Comparison of ENCODE assay signal across 8 cellular contexts in genomic region chr10:101818119-101818957, GRCh38. TPM values are rescaled to one million over a fixed set of nuclear protein-coding genes. Genes with fewer than 3 reads are reported as not detected.
DNase-seq lines count a peak whose midpoint lies in the region; ATAC-seq, FAIRE-seq and TF ChIP-seq lines count a peak whose summit lies in the region.

Gene OGA (minus strand): TSS chr10:101818444. CDS start chr10:101818022, 422 bp downstream.

- peaks cover 30% of the 10 kb centered on the region for H3K4me1 ChIP-seq in adipocyte (ENCODE audit: control insufficient read depth, insufficient read depth, low read length)
- peaks cover 10 to 24% (median 15%) of the 10 kb centered on the region in 3 donors for H3K4me1 ChIP-seq in pancreas
- peaks cover 0 to 34% (median 20%) of the 10 kb centered on the region in 4 donors for H3K4me1 ChIP-seq in tibial artery

- peak within 1 kb of the TSS; percentile 97 for H3K9ac ChIP-seq in adipocyte (ENCODE audit: low read length)

- WGBS in pancreas, 2 donors, result 0% methylated on average over 45 to 48 of the region's 48 CpGs

- H3K27ac ChIP-seq in pancreas (peak within 1 kb of the TSS; percentile 39 to 92 (median 81)), tibial artery (peak within 1 kb of the TSS; percentile 98)

- H3K4me3 ChIP-seq in GM12875 (ENCODE audit: low read depth, low read length), result peak within 1 kb of the TSS; percentile 96
- peak within 1 kb of the TSS; percentile 90 for H3K4me3 ChIP-seq in adipocyte (ENCODE audit: low read length)
- peak within 1 kb of the TSS; percentile 83 to 99 (median 98) for H3K4me3 ChIP-seq in pancreas
- H3K4me3 ChIP-seq in tibial artery, result peak within 1 kb of the TSS; percentile 96 to 99

- DNase-seq in NCI-H1436 (lab: John Stamatoyannopoulos, UW) (peak; percentile 99), T follicular helper cell (ENCODE audit: low read depth) (peak; percentile 98), adipocyte (ENCODE audit: low read depth) (peak; percentile 99), Right ventricle myocardium superior (peak; percentile 99), pancreas (peak; percentile 97 to 100 (median 98)), tibial artery (peak; percentile 99)

- H3K27me3 ChIP-seq in adipocyte (replicated peaks; ENCODE audit: control insufficient read depth, insufficient read depth, low read length), result no peaks in the 10 kb centered on the region
- no peaks in the 10 kb centered on the region for H3K27me3 ChIP-seq in pancreas
- no peaks in the 10 kb centered on the region for H3K27me3 ChIP-seq in tibial artery

- H3K9me3 ChIP-seq in adipocyte (ENCODE audit: control insufficient read depth, low read length) (no peaks in the 10 kb centered on the region), pancreas (no peaks in the 10 kb centered on the region), tibial artery (no peaks in the 10 kb centered on the region)

- peaks cover 9% of the 10 kb centered on the region for H3K36me3 ChIP-seq in adipocyte (ENCODE audit: control insufficient read depth, insufficient read depth, low read length, severe bottlenecking)
- no peaks in the 10 kb centered on the region for H3K36me3 ChIP-seq in pancreas
- H3K36me3 ChIP-seq in tibial artery, result no peaks in the 10 kb centered on the region

- ATAC-seq in HG02798 (IDR thresholded peaks at IDR 0.05; ENCODE audit: poor library complexity, unreplicated experiment) (peak; percentile 96), Right ventricle myocardium superior (ENCODE audit: poor library complexity) (peak; percentile 92), pancreas (peak; percentile 90 to 94 (median 91))

- peak; percentile 97 for FAIRE-seq in pancreas (lab: Jason Lieb, UNC)

- intact Hi-C loops in Right ventricle myocardium superior (cut with DNase I) (no loop called here), pancreas (cut with DNase I) (no loop called here), tibial artery (cut with DNase I; ENCODE audit: low total_unique reads) (no loop called here)

- no peak for TF ChIP-seq CTCF in GM12875 (IDR thresholded peaks at IDR 0.05; ENCODE audit: borderline replicate concordance, insufficient read depth, low read depth, low read length)
- TF ChIP-seq CTCF in pancreas (IDR thresholded peaks at IDR 0.05), result no peak
- TF ChIP-seq CTCF in tibial artery (IDR thresholded peaks at IDR 0.05), result peak in 1 of 2 experiments; percentile 5

RNA-seq across cellular contexts. Expression of gene OGA, which starts in this region (rescaled TPM):
- total RNA-seq in Right ventricle myocardium superior (84.4 TPM), pancreas (10 to 100 TPM; 29.3 to 57.3 (median 32.2) TPM)
- 10 to 100 TPM; 29.8 to 47.2 TPM for polyA plus RNA-seq in pancreas

Comparison
In these comparisons a context has a peak if more than half of its experiments do, and no peak if none do; other contexts are left out.
1. Peak in every context shown above with its lines: DNase-seq, ATAC-seq, H3K4me3 ChIP-seq and H3K27ac ChIP-seq.